In genomic region chr5:40599676-40600075, GRCh38 we compare ENCODE assay signal across 21 cellular contexts.
"Had no signal": no experiment of that assay in that cellular context is flagged by ENCODE, and none has a peak within 500 bp of the region (broad histone marks: within the 10 kb centered on the region; RNA-seq: fewer than 3 reads in every experiment).

No MANE protein-coding gene starts in this region.

- H3K4me1 ChIP-seq: lower lobe of right lung, thyroid gland had no signal

- H3K27me3 Mint-ChIP-seq: activated naive CD8-positive, alpha-beta T cell had no signal

- H3K36me3 ChIP-seq: lower lobe of right lung, thyroid gland had no signal

- H3K27ac Mint-ChIP-seq: activated naive CD8-positive, alpha-beta T cell; activated T-helper 1 cell treated with anti-CD3 and anti-CD28 coated beads, Interleukin-12 subunit alpha, Interleukin-12 subunit beta, Interleukin-2, Interleukin-4 antibody, amounts not matched to agents 30 ng/mL and 10 ng/mL and 1 ng/mL, durations not matched to agents 14 hours and 24 hours and 36 hours; endodermal cell; mesothelial cell of epicardium had no signal

- H3K27ac ChIP-seq: coronary artery, lower lobe of right lung, thyroid gland had no signal

- DNase-seq: activated CD4-positive, alpha-beta T cell treated with anti-CD3 and anti-CD28 coated beads for 36 hours; activated CD4-positive, alpha-beta T cell treated with anti-CD3 and anti-CD28 coated beads, Interleukin-2, amount 50 U/mL, for 4 hours; activated gamma-delta T cell treated with Interleukin-2 at 50 U/mL for 16 hours; amniotic stem cell; cerebellar nuclear complex; endodermal cell; kidney; lower lobe of right lung; naive thymus-derived CD8-positive, alpha-beta T cell; retina; stimulated activated CD4-positive, alpha-beta T cell treated with anti-CD3 and anti-CD28 coated beads, Interleukin-2, amount 100 ng/mL, for 48 hours; stimulated activated CD8-positive, alpha-beta memory T cell treated with anti-CD3 and anti-CD28 coated beads, Interleukin-4, amount 100 ng/mL, for 48 hours; stimulated activated naive CD4-positive, alpha-beta T cell treated with Interleukin-2 at 50 U/mL for 16 hours; substantia nigra; T-helper 1 cell; T-helper 9 cell; thyroid gland had no signal

- H3K27me3 ChIP-seq: thyroid gland had no signal

- H3K4me3 ChIP-seq: coronary artery, lower lobe of right lung, thyroid gland had no signal

- H3K9me3 Mint-ChIP-seq: activated T-helper 1 cell treated with anti-CD3 and anti-CD28 coated beads, Interleukin-12 subunit alpha, Interleukin-12 subunit beta, Interleukin-2, Interleukin-4 antibody, amounts not matched to agents 30 ng/mL and 10 ng/mL and 1 ng/mL, durations not matched to agents 14 hours and 24 hours and 36 hours; endodermal cell; mesothelial cell of epicardium; naive thymus-derived CD8-positive, alpha-beta T cell had no signal

- ATAC-seq: lower lobe of right lung; naive thymus-derived CD8-positive, alpha-beta T cell had no signal

- H3K9me3 ChIP-seq: lower lobe of right lung, thyroid gland had no signal

- H3K4me3 Mint-ChIP-seq: activated CD4-positive, alpha-beta T cell treated with anti-CD3 and anti-CD28 coated beads for 36 hours; activated naive CD8-positive, alpha-beta T cell; activated T-helper 1 cell treated with anti-CD3 and anti-CD28 coated beads, Interleukin-12 subunit alpha, Interleukin-12 subunit beta, Interleukin-2, Interleukin-4 antibody, amounts not matched to agents 30 ng/mL and 10 ng/mL and 1 ng/mL, durations not matched to agents 14 hours and 24 hours and 36 hours; endodermal cell; mesothelial cell of epicardium; naive thymus-derived CD8-positive, alpha-beta T cell had no signal

- H3K36me3 Mint-ChIP-seq: mesothelial cell of epicardium; naive thymus-derived CD8-positive, alpha-beta T cell had no signal
